ENCODE assay signal across 23 cellular contexts in genomic region chr16:16171332-16171919, GRCh38. TPM values are rescaled to one million over a fixed set of nuclear protein-coding genes. Genes with fewer than 3 reads are reported as not detected.
"Had no signal": no experiment of that assay in that cellular context is flagged by ENCODE, and none has a peak within 500 bp of the region (broad histone marks: within the 10 kb centered on the region; RNA-seq: fewer than 3 reads in every experiment).

No MANE protein-coding gene starts in this region.

- H3K27ac Mint-ChIP-seq: T-helper 17 cell, WTC11 had no signal

- H3K36me3 Mint-ChIP-seq: WTC11 had no signal

- DNase-seq: activated CD4-positive, alpha-beta T cell treated with anti-CD3 and anti-CD28 coated beads, Interleukin-2, amount 50 U/mL, for 1 hour; activated CD4-positive, CD25-positive, alpha-beta regulatory T cell treated with anti-CD3 and anti-CD28 coated beads, Interleukin-2, amount 50 U/mL, for 72 hours; activated effector memory CD4-positive, alpha-beta T cell treated with Interleukin-2 at 50 U/mL for 16 hours; activated naive CD4-positive, alpha-beta T cell; activated T-cell treated with anti-CD3 and anti-CD28 coated beads for 4 hours; activated T-cell treated with anti-CD3 and anti-CD28 coated beads, Interleukin-2, amount 50 U/mL, for 48 hours; amniotic stem cell; body of pancreas; central memory CD4-positive, alpha-beta T cell; Kasumi-1; KBM-7; NCI-H146; NCI-H187 treated with DMSO at 0.1 percent for 48 hours; NCI-H2081 treated with DMSO at 0.1 percent for 48 hours; NCI-H446; NCI-H524; PC-3; SIG-M5; T-helper 17 cell; T-helper 9 cell had no signal

- H3K4me3 Mint-ChIP-seq: T-helper 17 cell, WTC11 had no signal

- H3K4me1 Mint-ChIP-seq: WTC11 had no signal

- ATAC-seq: body of pancreas, PC-3, T-helper 17 cell, WTC11 had no signal

RNA-seq across cellular contexts. Expression of gene ABCC6, which starts 51.9 kb away (rescaled TPM):
- total RNA-seq: activated CD8-positive, alpha-beta memory T cell treated with anti-CD3 and anti-CD28 coated beads for 36 hours; bronchial epithelial cell; T-helper 17 cell had no signal
